Comparison of ENCODE assay signal across 15 cellular contexts in genomic region chr2:40348038-40348437, GRCh38.
DNase-seq lines count a peak whose midpoint lies in the region; ATAC-seq, FAIRE-seq and TF ChIP-seq lines count a peak whose summit lies in the region.
"Had no signal": no experiment of that assay in that cellular context is flagged by ENCODE, and none has a peak within 500 bp of the region (broad histone marks: within the 10 kb centered on the region; RNA-seq: fewer than 3 reads in every experiment).

No MANE protein-coding gene starts in this region.

- H3K4me1 ChIP-seq in osteoblast (ENCODE audit: insufficient read depth, low read length) = peaks cover 79% of the 10 kb centered on the region

- H3K27me3 ChIP-seq in osteoblast (ENCODE audit: insufficient read depth, low read length) = no peaks in the 10 kb centered on the region

- no peaks in the 10 kb centered on the region for H3K36me3 Mint-ChIP-seq in chondrocyte (ENCODE audit: low read depth)

- peak; percentile 20 for FAIRE-seq in HTR-8/SVneo (lab: Jason Lieb, UNC)
- FAIRE-seq: GM18507 had no signal

- H3K79me2 ChIP-seq in osteoblast (ENCODE audit: insufficient read depth, low read length) = peaks cover 30% of the 10 kb centered on the region

- H3K27me3 Mint-ChIP-seq in chondrocyte (ENCODE audit: low read depth) = no peaks in the 10 kb centered on the region

- peak overlapping the region; percentile 88 for H3K27ac ChIP-seq in osteoblast (ENCODE audit: low read depth, low read length)
- H3K27ac ChIP-seq: HL-60 had no signal

- no peak overlapping the region for H3K4me3 Mint-ChIP-seq in chondrocyte (ENCODE audit: unreplicated experiment)
- H3K4me3 Mint-ChIP-seq: CD14-positive monocyte had no signal

- peaks cover 81% of the 10 kb centered on the region for H3K4me1 Mint-ChIP-seq in chondrocyte (ENCODE audit: low read depth)

- TF ChIP-seq CTCF in chondrocyte (IDR thresholded peaks at IDR 0.05) = no peak
- TF ChIP-seq CTCF in osteoblast (IDR thresholded peaks at IDR 0.05; ENCODE audit: extremely low read depth, low read depth, low read length) = no peak

- H3K9me3 ChIP-seq in osteoblast (ENCODE audit: low read depth, low read length) = no peaks in the 10 kb centered on the region

- H3K27ac Mint-ChIP-seq in chondrocyte (ENCODE audit: unreplicated experiment) = peak overlapping the region; percentile 84

- H3K9me3 Mint-ChIP-seq in chondrocyte (ENCODE audit: low read depth) = no peaks in the 10 kb centered on the region
- H3K9me3 Mint-ChIP-seq: CD14-positive monocyte had no signal

- H3K4me3 ChIP-seq in osteoblast (ENCODE audit: insufficient read depth, low read length) = no peak overlapping the region

- H3K4me2 ChIP-seq in osteoblast (ENCODE audit: insufficient read depth, low read length) = no peak overlapping the region

- no peak overlapping the region for H2AFZ ChIP-seq in osteoblast (ENCODE audit: low read length)

- H4K20me1 ChIP-seq in osteoblast (ENCODE audit: insufficient read depth, low read length) = no peaks in the 10 kb centered on the region

- H3K36me3 ChIP-seq in osteoblast (ENCODE audit: insufficient read depth, low read length) = no peaks in the 10 kb centered on the region

- DNase-seq in NOMO-1 treated with DMSO at 0.1 percent for 48 hours (lab: John Stamatoyannopoulos, UW; ENCODE audit: unreplicated experiment) = peak; percentile 17
- DNase-seq in NOMO-1 treated with dmso at 0.1 percent for 144 hours (lab: John Stamatoyannopoulos, UW; ENCODE audit: unreplicated experiment) = no peak
- no peak for DNase-seq in HTR-8/SVneo (ENCODE audit: insufficient read length, low spot score)
- no peak for DNase-seq in chondrocyte (ENCODE audit: low spot score)
- DNase-seq in osteoblast (ENCODE audit: insufficient read length, low spot score, missing footprints) = no peak
- DNase-seq in AG08395 (ENCODE audit: low spot score) = no peak
- no peak for DNase-seq in stimulated activated CD4-positive, alpha-beta T cell treated with anti-CD3 and anti-CD28 coated beads, Interleukin-4, amount 100 ng/mL, for 4 hours
- DNase-seq: COR-L47, KBM-7, NCI-H146, NCI-H82 had no signal

- no peak for ATAC-seq in HG03520 (IDR thresholded peaks at IDR 0.05; ENCODE audit: unreplicated experiment)
